12 cellular contexts compared by ENCODE assay signal in the genomic region with DNA sequence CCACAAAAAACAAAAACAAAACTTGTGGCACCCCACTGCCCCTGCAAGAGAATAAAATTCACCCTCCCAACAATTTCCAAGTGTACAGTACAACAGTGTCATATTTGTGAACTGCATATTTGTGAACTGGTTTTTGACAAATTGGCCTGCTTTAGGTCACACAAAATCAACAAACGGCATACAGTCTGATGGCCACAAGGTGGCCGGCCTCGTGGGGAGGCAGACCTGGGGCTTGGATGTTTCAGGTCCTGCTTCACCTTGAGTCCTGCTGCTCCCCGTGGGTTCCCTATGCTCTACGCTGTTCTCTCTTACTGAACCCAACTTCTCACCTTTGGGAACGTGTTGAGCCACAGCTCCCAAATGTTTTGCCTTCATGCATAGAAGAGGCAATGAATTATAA.
DNase-seq lines count a peak whose midpoint lies in the region; ATAC-seq, FAIRE-seq and TF ChIP-seq lines count a peak whose summit lies in the region.
"Had no signal": no experiment of that assay in that cellular context is flagged by ENCODE, and none has a peak within 500 bp of the region (broad histone marks: within the 10 kb centered on the region; RNA-seq: fewer than 3 reads in every experiment).

No MANE protein-coding gene starts in this region.

- H3K4me3 ChIP-seq in GM23338 (no peak overlapping the region), RWPE2 (ENCODE audit: severe bottlenecking) (no peak overlapping the region), upper lobe of left lung (no peak overlapping the region)

- no peaks in the 10 kb centered on the region for H3F3A ChIP-seq in GM23338 (replicated peaks; ENCODE audit: low read depth)

- TF ChIP-seq POLR2A in upper lobe of left lung (IDR thresholded peaks at IDR 0.05) = no peak

- no peak overlapping the region for H3K4me2 ChIP-seq in GM23338

- TF ChIP-seq CTCF in D721Med (IDR thresholded peaks at IDR 0.05; ENCODE audit: insufficient read depth, missing control alignments) (peak; percentile 9), GM23338 (conservative IDR thresholded peaks at IDR 0.05; ENCODE audit: low read depth in 2 of 2) (peak; percentile 69 to 71), RWPE2 (IDR thresholded peaks at IDR 0.05; ENCODE audit: poor library complexity, severe bottlenecking) (peak; percentile 20), upper lobe of left lung (IDR thresholded peaks at IDR 0.05) (no peak)

- H3K9me2 ChIP-seq in GM23338 (ENCODE audit: insufficient read depth) = no peaks in the 10 kb centered on the region

- no peaks in the 10 kb centered on the region for H3K4me1 ChIP-seq in GM23338 (ENCODE audit: insufficient read depth)
- no peaks in the 10 kb centered on the region for H3K4me1 ChIP-seq in RWPE2 (ENCODE audit: insufficient read depth, poor library complexity, severe bottlenecking)
- no peaks in the 10 kb centered on the region for H3K4me1 ChIP-seq in upper lobe of left lung

- H3K9me3 ChIP-seq in RWPE2 (ENCODE audit: severe bottlenecking) (no peaks in the 10 kb centered on the region), upper lobe of left lung (no peaks in the 10 kb centered on the region)

- H3K4me3 Mint-ChIP-seq in GM23338 = no peak overlapping the region
- H3K4me3 Mint-ChIP-seq: immature natural killer cell; naive thymus-derived CD4-positive, alpha-beta T cell had no signal

- 0 out of 3 replicates have a peak, but pooled peaks cover 2% of the 10 kb centered on the region for H3K9me3 Mint-ChIP-seq in GM23338

- H3K36me3 ChIP-seq in GM23338 (ENCODE audit: insufficient read depth) (no peaks in the 10 kb centered on the region), RWPE2 (ENCODE audit: low read depth) (no peaks in the 10 kb centered on the region), upper lobe of left lung (no peaks in the 10 kb centered on the region)

- H3K27me3 ChIP-seq in GM23338 (ENCODE audit: insufficient read depth) (no peaks in the 10 kb centered on the region), RWPE2 (ENCODE audit: insufficient read depth, poor library complexity, severe bottlenecking) (no peaks in the 10 kb centered on the region), upper lobe of left lung (no peaks in the 10 kb centered on the region)

- 84 to 86% methylated on average over 6 of the region's 6 CpGs for WGBS in upper lobe of left lung, 2 donors

- TF ChIP-seq EP300 in upper lobe of left lung (IDR thresholded peaks at IDR 0.05) = no peak

- H3K27ac Mint-ChIP-seq in GM23338 = no peak overlapping the region
- H3K27ac Mint-ChIP-seq: immature natural killer cell; naive thymus-derived CD4-positive, alpha-beta T cell had no signal

- no peak overlapping the region for H2AFZ ChIP-seq in GM23338

- H3K4me1 Mint-ChIP-seq in GM23338 = no peaks in the 10 kb centered on the region; the same call in 2 of the 3 replicates
- H3K4me1 Mint-ChIP-seq: immature natural killer cell; naive thymus-derived CD4-positive, alpha-beta T cell had no signal

- no peak for FAIRE-seq in D721Med (lab: Jason Lieb, UNC)

- DNase-seq in D721Med (ENCODE audit: insufficient read length, low spot score) (no peak), GM23338 (ENCODE audit: low spot score) (peak; percentile 78), RWPE2 (ENCODE audit: low spot score) (no peak), left lobe of liver (ENCODE audit: low spot score) (no peak), NCI-H524 treated with DMSO at 0.1 percent for 48 hours (lab: John Stamatoyannopoulos, UW) (no peak), upper lobe of left lung (no peak), SW 1271 (lab: John Stamatoyannopoulos, UW) (no peak)
- DNase-seq: activated T-cell treated with anti-CD3 and anti-CD28 coated beads, Interleukin-2, amount 50 U/mL, for 48 hours; immature natural killer cell; Karpas-422; naive thymus-derived CD4-positive, alpha-beta T cell had no signal

- ATAC-seq in GM23338 (peak; percentile 96), RWPE2 (ENCODE audit: low read depth) (no peak), left lobe of liver (peak; percentile 42), upper lobe of left lung (ENCODE audit: low FRiP score in 2 of 2) (no peak)
- ATAC-seq: naive thymus-derived CD4-positive, alpha-beta T cell had no signal

- H3K27me3 Mint-ChIP-seq in GM23338 (ENCODE audit: insufficient read depth, low read depth, poor library complexity) = peaks cover 8% of the 10 kb centered on the region
- H3K27me3 Mint-ChIP-seq: naive thymus-derived CD4-positive, alpha-beta T cell had no signal

- H3K79me2 ChIP-seq in GM23338 (replicated peaks; ENCODE audit: insufficient read depth) = no peaks in the 10 kb centered on the region

- H4K20me1 ChIP-seq in GM23338 (replicated peaks; ENCODE audit: insufficient read depth) = no peaks in the 10 kb centered on the region

- H3K36me3 Mint-ChIP-seq in GM23338 (ENCODE audit: low read depth) = no peaks in the 10 kb centered on the region; the same call in 1 of the 3 replicates

- H3K27ac ChIP-seq in GM23338 (ENCODE audit: low read depth) (no peak overlapping the region), RWPE2 (ENCODE audit: poor library complexity, severe bottlenecking) (no peak overlapping the region), upper lobe of left lung (no peak overlapping the region)
- H3K27ac ChIP-seq: epithelial cell of prostate had no signal

TF ChIP-seq in GM23338, 12 proteins besides CTCF, POLR2A, EP300 and RAD21:
- TF ChIP-seq, protein P1, sequence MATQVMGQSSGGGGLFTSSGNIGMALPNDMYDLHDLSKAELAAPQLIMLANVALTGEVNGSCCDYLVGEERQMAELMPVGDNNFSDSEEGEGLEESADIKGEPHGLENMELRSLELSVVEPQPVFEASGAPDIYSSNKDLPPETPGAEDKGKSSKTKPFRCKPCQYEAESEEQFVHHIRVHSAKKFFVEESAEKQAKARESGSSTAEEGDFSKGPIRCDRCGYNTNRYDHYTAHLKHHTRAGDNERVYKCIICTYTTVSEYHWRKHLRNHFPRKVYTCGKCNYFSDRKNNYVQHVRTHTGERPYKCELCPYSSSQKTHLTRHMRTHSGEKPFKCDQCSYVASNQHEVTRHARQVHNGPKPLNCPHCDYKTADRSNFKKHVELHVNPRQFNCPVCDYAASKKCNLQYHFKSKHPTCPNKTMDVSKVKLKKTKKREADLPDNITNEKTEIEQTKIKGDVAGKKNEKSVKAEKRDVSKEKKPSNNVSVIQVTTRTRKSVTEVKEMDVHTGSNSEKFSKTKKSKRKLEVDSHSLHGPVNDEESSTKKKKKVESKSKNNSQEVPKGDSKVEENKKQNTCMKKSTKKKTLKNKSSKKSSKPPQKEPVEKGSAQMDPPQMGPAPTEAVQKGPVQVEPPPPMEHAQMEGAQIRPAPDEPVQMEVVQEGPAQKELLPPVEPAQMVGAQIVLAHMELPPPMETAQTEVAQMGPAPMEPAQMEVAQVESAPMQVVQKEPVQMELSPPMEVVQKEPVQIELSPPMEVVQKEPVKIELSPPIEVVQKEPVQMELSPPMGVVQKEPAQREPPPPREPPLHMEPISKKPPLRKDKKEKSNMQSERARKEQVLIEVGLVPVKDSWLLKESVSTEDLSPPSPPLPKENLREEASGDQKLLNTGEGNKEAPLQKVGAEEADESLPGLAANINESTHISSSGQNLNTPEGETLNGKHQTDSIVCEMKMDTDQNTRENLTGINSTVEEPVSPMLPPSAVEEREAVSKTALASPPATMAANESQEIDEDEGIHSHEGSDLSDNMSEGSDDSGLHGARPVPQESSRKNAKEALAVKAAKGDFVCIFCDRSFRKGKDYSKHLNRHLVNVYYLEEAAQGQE (IDR thresholded peaks at IDR 0.05; ENCODE audit: unreplicated experiment) = no peak

Comparison
In these comparisons a context has a peak if more than half of its experiments do, and no peak if none do; other contexts are left out.
1. CTCF ChIP-seq: peak in D721Med (single experiment), GM23338 (2 of 2) and RWPE2 (single experiment); none in upper lobe of left lung (0 of 6).
2. ATAC-seq: peak in GM23338 (single experiment) and left lobe of liver (single experiment); none in RWPE2 (single experiment) and upper lobe of left lung (0 of 2).